Comparison of ENCODE assay signal across 9 cellular contexts in the genomic region with DNA sequence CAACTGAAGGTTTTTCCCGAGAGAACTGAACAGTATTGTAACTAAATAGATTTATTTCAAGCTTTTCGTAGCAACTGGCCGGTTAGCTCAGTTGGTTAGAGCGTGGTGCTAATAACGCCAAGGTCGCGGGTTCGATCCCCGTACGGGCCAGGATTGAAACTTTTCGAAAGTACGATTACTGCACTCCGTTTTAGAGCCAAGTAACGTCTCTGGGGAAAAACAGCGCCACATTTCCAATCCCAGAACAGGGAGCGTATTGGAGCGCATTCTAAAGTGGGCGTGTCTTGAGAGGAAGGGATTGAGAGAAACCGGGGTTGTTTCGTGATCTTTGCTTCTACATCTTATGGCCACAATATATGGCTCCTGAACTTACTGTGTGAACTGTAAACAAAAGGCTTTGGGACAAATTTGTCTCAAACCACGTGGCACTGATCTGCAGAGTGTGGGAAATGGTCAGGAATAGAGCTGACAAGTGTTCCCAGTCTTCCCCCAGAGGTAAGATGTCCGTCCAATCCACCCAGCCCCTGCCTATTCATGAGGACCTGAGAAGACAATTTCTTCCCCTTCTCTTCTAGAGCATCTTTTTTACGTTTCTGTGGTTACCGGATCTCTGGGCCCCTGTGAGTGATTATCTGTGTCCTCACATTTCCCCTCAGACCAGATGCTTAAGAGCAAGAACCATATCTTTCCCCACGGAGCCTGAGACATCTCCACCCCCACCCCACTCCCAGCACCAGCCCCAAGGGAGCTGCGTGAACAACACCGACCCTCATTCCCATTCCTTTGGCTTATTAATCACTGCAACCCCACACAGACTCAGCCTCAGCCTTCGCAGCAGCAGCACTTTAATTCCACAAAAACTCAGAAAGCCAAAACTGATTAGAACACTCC. TPM values are rescaled to one million over a fixed set of nuclear protein-coding genes. Genes with fewer than 3 reads are reported as not detected.
DNase-seq lines count a peak whose midpoint lies in the region; ATAC-seq and TF ChIP-seq lines count a peak whose summit lies in the region.
"Had no signal": no experiment of that assay in that cellular context is flagged by ENCODE, and none has a peak within 500 bp of the region (broad histone marks: within the 10 kb centered on the region; RNA-seq: fewer than 3 reads in every experiment).

No MANE protein-coding gene starts in this region.

- H3K4ac ChIP-seq in neuronal stem cell (ENCODE audit: low read length): no peak overlapping the region

- H2BK5ac ChIP-seq in neuronal stem cell (ENCODE audit: low read length): no peak overlapping the region

- no peaks in the 10 kb centered on the region for H3K9me3 Mint-ChIP-seq in CD8-positive, alpha-beta T cell

- H3K9me3 ChIP-seq in CD8-positive, alpha-beta T cell (ENCODE audit: low read length): no peaks in the 10 kb centered on the region
- H3K9me3 ChIP-seq in SJCRH30 (replicated peaks): no peaks in the 10 kb centered on the region
- H3K9me3 ChIP-seq in neuronal stem cell (replicated peaks in 1 of 2; ENCODE audit: control insufficient read depth in 2 of 2, insufficient read depth in 1 of 2, low read depth in 1 of 2, low read length in 2 of 2): no peaks in the 10 kb centered on the region
- no peaks in the 10 kb centered on the region for H3K9me3 ChIP-seq in stomach smooth muscle (ENCODE audit: control insufficient read depth in 2 of 2, low read length in 2 of 2)

- peak overlapping the region; percentile 90 for H3K23ac ChIP-seq in neuronal stem cell (ENCODE audit: low read depth, low read length, poor library complexity)

- H4K8ac ChIP-seq in neuronal stem cell (ENCODE audit: low read depth, low read length): no peak overlapping the region

- H3K27me3 Mint-ChIP-seq in CD8-positive, alpha-beta T cell (ENCODE audit: low read depth): no peaks in the 10 kb centered on the region
- H3K27me3 Mint-ChIP-seq: activated naive CD8-positive, alpha-beta T cell had no signal

- no peak overlapping the region for H3K18ac ChIP-seq in neuronal stem cell (ENCODE audit: low read length)

- H3K79me1 ChIP-seq in neuronal stem cell (ENCODE audit: low read depth, low read length): peaks cover 9% of the 10 kb centered on the region

- peak overlapping the region; percentile 79 for H3K4me2 ChIP-seq in neuronal stem cell (ENCODE audit: insufficient read depth, low read length, poor library complexity, severe bottlenecking)

- no peaks in the 10 kb centered on the region for H3K27me3 ChIP-seq in CD8-positive, alpha-beta T cell (ENCODE audit: insufficient read depth, low read length)
- H3K27me3 ChIP-seq in SJCRH30: no peaks in the 10 kb centered on the region
- peaks cover 0 to 16% (median 3%) of the 10 kb centered on the region in 3 experiments for H3K27me3 ChIP-seq in neuronal stem cell (ENCODE audit: control insufficient read depth in 3 of 3, insufficient read depth in 3 of 3, low read depth in 1 of 3, low read length in 3 of 3)
- H3K27me3 ChIP-seq in stomach smooth muscle (ENCODE audit: control insufficient read depth in 1 of 2, insufficient read depth in 2 of 2, low read length in 2 of 2): no peaks in the 10 kb centered on the region

- no peak overlapping the region for H3K14ac ChIP-seq in neuronal stem cell (ENCODE audit: low read length)

- peaks cover 18% of the 10 kb centered on the region for H3K4me1 Mint-ChIP-seq in CD8-positive, alpha-beta T cell (ENCODE audit: low read depth)

- H2BK120ac ChIP-seq in neuronal stem cell (ENCODE audit: low read depth, low read length): no peak overlapping the region

- peak; percentile 5 for ATAC-seq in CD8-positive, alpha-beta T cell
- ATAC-seq in GM21737 (IDR thresholded peaks at IDR 0.05; ENCODE audit: unreplicated experiment): peak; percentile 13

- H3K9ac ChIP-seq in neuronal stem cell (ENCODE audit: low read depth, low read length, poor library complexity) (peak overlapping the region; percentile 33), stomach smooth muscle (ENCODE audit: low read length in 2 of 2) (peak overlapping the region; percentile 61 to 75)

- intact Hi-C loops in CD8-positive, alpha-beta T cell (cut with DNase I, micrococcal nuclease): loop anchor here (1.0 to 10.0 kb wide), 8 partner anchors 14 to 197 kb away; a partner anchor contains a TSS

- H2AK5ac ChIP-seq in neuronal stem cell (ENCODE audit: low read depth, low read length): peak overlapping the region; percentile 89

- H3K36me3 Mint-ChIP-seq in CD8-positive, alpha-beta T cell: no peaks in the 10 kb centered on the region
- H3K36me3 Mint-ChIP-seq: activated naive CD8-positive, alpha-beta T cell had no signal

- no peak overlapping the region for H3K27ac Mint-ChIP-seq in CD8-positive, alpha-beta T cell

- H3K4me3 ChIP-seq in CD8-positive, alpha-beta T cell (ENCODE audit: low read depth, low read length): peak overlapping the region; percentile 98
- H3K4me3 ChIP-seq in SJCRH30 (peak overlapping the region; percentile 66), neuronal stem cell (ENCODE audit: low read length in 2 of 2) (peak overlapping the region; percentile 69 to 98), stomach smooth muscle (ENCODE audit: low read length in 2 of 2) (peak overlapping the region; percentile 95 to 97)

- H4K91ac ChIP-seq in neuronal stem cell (ENCODE audit: low read depth, low read length, poor library complexity): no peak overlapping the region

- peak overlapping the region; percentile 1 for H2AFZ ChIP-seq in neuronal stem cell (ENCODE audit: low read length)

- H2BK12ac ChIP-seq in neuronal stem cell (ENCODE audit: low read length): peak overlapping the region; percentile 78

- WGBS in neuronal stem cell (ENCODE audit: extremely low coverage in 2 of 2, insufficient read length in 2 of 2, insufficient replicate concordance in 1 of 2), 2 donors: no CpG with 5 or more reads among the region's 28 CpGs

- CTCF ChIA-PET in CD8-positive, alpha-beta T cell (lab: Charles Lee): interaction anchor here (1.0 to 17.5 kb wide), 16 partner anchors 9 to 128 kb away, joined by 3 to 183 read pairs (median 4); a partner anchor contains a TSS

- no peaks in the 10 kb centered on the region for H3K36me3 ChIP-seq in CD8-positive, alpha-beta T cell (ENCODE audit: insufficient read depth, low read length)
- no peaks in the 10 kb centered on the region for H3K36me3 ChIP-seq in SJCRH30
- H3K36me3 ChIP-seq in neuronal stem cell (replicated peaks in 1 of 2; ENCODE audit: control insufficient read depth in 2 of 2, insufficient read depth in 2 of 2, low read length in 2 of 2): no peaks in the 10 kb centered on the region
- no peaks in the 10 kb centered on the region for H3K36me3 ChIP-seq in stomach smooth muscle (ENCODE audit: control insufficient read depth in 2 of 2, insufficient read depth in 2 of 2, low read length in 2 of 2)

- H3K4me3 Mint-ChIP-seq in CD8-positive, alpha-beta T cell: no peak overlapping the region
- H3K4me3 Mint-ChIP-seq: activated naive CD8-positive, alpha-beta T cell had no signal

- no peak for TF ChIP-seq CTCF in CD8-positive, alpha-beta T cell (IDR thresholded peaks at IDR 0.05)

- peak; percentile 59 to 90 (median 81) for DNase-seq in CD8-positive, alpha-beta T cell
- DNase-seq in MV-4-11 (lab: John Stamatoyannopoulos, UW) (peak; percentile 99), SJCRH30 (peak; percentile 94 to 97), germinal center (ENCODE audit: low spot score) (peak; percentile 71), neuronal stem cell (ENCODE audit: low spot score) (peak; percentile 98)
- peak; percentile 79 for DNase-seq in activated gamma-delta T cell treated with anti-CD3 and anti-CD28 coated beads, Interleukin-2, amount 50 U/mL, for 16 hours (ENCODE audit: low read depth)

- POLR2A ChIA-PET in CD8-positive, alpha-beta T cell (lab: Charles Lee): interaction anchor here (0.7 to 10.4 kb wide), 20 partner anchors 9 to 343 kb away, joined by 3 to 213 read pairs (median 14); a partner anchor contains a TSS

- H2BK15ac ChIP-seq in neuronal stem cell (ENCODE audit: low read length): no peak overlapping the region

- peaks cover 37% of the 10 kb centered on the region for H3K4me1 ChIP-seq in CD8-positive, alpha-beta T cell (ENCODE audit: insufficient read depth, low read length)
- peaks cover 5% of the 10 kb centered on the region; the same call in 1 of the 2 replicates for H3K4me1 ChIP-seq in SJCRH30
- peaks cover 20 to 24% of the 10 kb centered on the region in 2 donors for H3K4me1 ChIP-seq in neuronal stem cell (ENCODE audit: control insufficient read depth in 2 of 2, insufficient read depth in 1 of 2, low read depth in 1 of 2, low read length in 2 of 2)
- peaks cover 55% of the 10 kb centered on the region for H3K4me1 ChIP-seq in stomach smooth muscle (ENCODE audit: control insufficient read depth, insufficient read depth, low read length)

- H3K27ac ChIP-seq in CD8-positive, alpha-beta T cell (ENCODE audit: low read depth, low read length): peak overlapping the region; percentile 61
- H3K27ac ChIP-seq in SJCRH30 (no peak overlapping the region), neuronal stem cell (replicated peaks; ENCODE audit: low read length) (peak overlapping the region; percentile 80), stomach smooth muscle (ENCODE audit: low read length) (peak overlapping the region; percentile 87)

RNA-seq across cellular contexts. Expression of a gene that starts 2.2 kb away (rescaled TPM):
- total RNA-seq in CD8-positive, alpha-beta T cell: 1 to 10 TPM; 6.1 to 6.7 TPM
- 1.9 and 2.2 TPM in 2 replicates for total RNA-seq in SJCRH30 (2014; rRNA removed; shearing (Covaris generic))
- 1.8 TPM for polyA plus RNA-seq in neuronal stem cell (2013, experiment 1 of 2)
- 1.7 TPM for polyA plus RNA-seq in neuronal stem cell (2013, experiment 2 of 2)

RNA-seq across cellular contexts. Expression of a gene that starts 11.6 kb away (rescaled TPM):
- 10 to 100 TPM; 19.1 to 22.7 TPM for total RNA-seq in CD8-positive, alpha-beta T cell
- total RNA-seq in SJCRH30 (2014; rRNA removed; shearing (Covaris generic)): 13.0 and 19.8 TPM in 2 replicates
- 14.8 TPM for polyA plus RNA-seq in neuronal stem cell (2013, experiment 1 of 2)
- polyA plus RNA-seq in neuronal stem cell (2013, experiment 2 of 2): 15.2 TPM

RNA-seq across cellular contexts. Expression of a gene that starts 22.6 kb away (rescaled TPM):
- total RNA-seq in CD8-positive, alpha-beta T cell: 1 to 10 TPM in 1 of 2 experiments, under 1 TPM in 1; 0.62 to 1.1 TPM
- total RNA-seq in SJCRH30 (2014; rRNA removed; shearing (Covaris generic)): 108 and 113 TPM in 2 replicates
- 213 TPM for polyA plus RNA-seq in neuronal stem cell (2013, experiment 1 of 2)
- 209 TPM for polyA plus RNA-seq in neuronal stem cell (2013, experiment 2 of 2)

RNA-seq across cellular contexts. Expression of a gene that starts 25.0 kb away (rescaled TPM):
- total RNA-seq in CD8-positive, alpha-beta T cell: 100 to 1,000 TPM; 302 to 303 TPM
- 6.1 and 7.9 TPM in 2 replicates for total RNA-seq in SJCRH30 (2014; rRNA removed; shearing (Covaris generic))
- polyA plus RNA-seq in neuronal stem cell (2013, experiment 1 of 2): 47.3 TPM
- 45.3 TPM for polyA plus RNA-seq in neuronal stem cell (2013, experiment 2 of 2)

RNA-seq across cellular contexts. Expression of a gene that starts 35.6 kb away (rescaled TPM):
- total RNA-seq in CD8-positive, alpha-beta T cell: 1,000 to 10,000 TPM; 1,922 to 1,926 TPM
- total RNA-seq in SJCRH30 (2014; rRNA removed; shearing (Covaris generic)): 9.3 and 13.5 TPM in 2 replicates
- polyA plus RNA-seq in neuronal stem cell (2013, experiment 1 of 2): 17.0 TPM
- 18.7 TPM for polyA plus RNA-seq in neuronal stem cell (2013, experiment 2 of 2)

Comparison
In these comparisons a context has a peak if more than half of its experiments do, and no peak if none do; other contexts are left out.
1. RNA of a gene that starts 22.6 kb away (total RNA-seq): 108 to 113 TPM in SJCRH30; 0.62 to 1.1 TPM in CD8-positive, alpha-beta T cell; every median in the first group is over 10 times any median in the second.
2. Peak in every context shown above with its lines, with median percentiles within 50 percentile points of each other: DNase-seq and H3K4me3 ChIP-seq.